ENCODE assay signal across 39 cellular contexts in genomic region chr2:101357386-101357785, GRCh38. TPM values are rescaled to one million over a fixed set of nuclear protein-coding genes. Genes with fewer than 3 reads are reported as not detected.
A peak's percentile ranks its signal among the peaks of the same experiment; 100 is the strongest.
DNase-seq lines count a peak whose midpoint lies in the region; ATAC-seq, FAIRE-seq and TF ChIP-seq lines count a peak whose summit lies in the region.
"Had no signal": no experiment of that assay in that cellular context is flagged by ENCODE, and none has a peak within 500 bp of the region (broad histone marks: within the 10 kb centered on the region; RNA-seq: fewer than 3 reads in every experiment).

No MANE protein-coding gene starts in this region.

- H3K27me3 Mint-ChIP-seq in stimulated activated naive CD8-positive, alpha-beta T cell treated with anti-CD3 and anti-CD28 coated beads, Interleukin-15, amount 100 ng/mL, for 72 hours, result no peaks in the 10 kb centered on the region
- H3K27me3 Mint-ChIP-seq in activated CD8-positive, alpha-beta T cell treated with anti-CD3 and anti-CD28 coated beads for 36 hours, result no peaks in the 10 kb centered on the region
- H3K27me3 Mint-ChIP-seq: activated CD4-positive, alpha-beta memory T cell treated with anti-CD3 and anti-CD28 coated beads for 36 hours; T-helper 17 cell had no signal

- no peaks in the 10 kb centered on the region for H3K79me2 ChIP-seq in osteoblast (ENCODE audit: insufficient read depth, low read length)

- H3K4me1 ChIP-seq in osteoblast (ENCODE audit: insufficient read depth, low read length), result peaks cover 17% of the 10 kb centered on the region
- H3K4me1 ChIP-seq: body of pancreas, gastroesophageal sphincter, pancreas, right atrium auricular region, testis, uterus had no signal

- intact Hi-C loops in activated CD8-positive, alpha-beta T cell treated with anti-CD3 and anti-CD28 coated beads for 36 hours (cut with micrococcal nuclease), result no loop called here

- no peak overlapping the region for H3K4me3 Mint-ChIP-seq in stimulated activated naive CD8-positive, alpha-beta T cell treated with anti-CD3 and anti-CD28 coated beads, Interleukin-15, amount 100 ng/mL, for 72 hours
- no peak overlapping the region for H3K4me3 Mint-ChIP-seq in activated CD8-positive, alpha-beta T cell treated with anti-CD3 and anti-CD28 coated beads for 36 hours
- H3K4me3 Mint-ChIP-seq: activated CD4-positive, alpha-beta memory T cell treated with anti-CD3 and anti-CD28 coated beads for 36 hours; activated naive CD4-positive, alpha-beta T cell treated with anti-CD3 and anti-CD28 coated beads, Interleukin-2, amount 10 ng/mL, durations not matched to agents 7 days and 5 days; memory B cell; neural crest cell; T-helper 17 cell had no signal

- no peaks in the 10 kb centered on the region for H3K36me3 ChIP-seq in osteoblast (ENCODE audit: insufficient read depth, low read length)
- H3K36me3 ChIP-seq: adrenal gland; BLaER1 treated with 17β-estradiol and CSF1 and Interleukin-3, amounts not matched to agents 10 nM and 100 nM; esophagus squamous epithelium; gastroesophageal sphincter; pancreas; right atrium auricular region; uterus had no signal

- H3K4me1 Mint-ChIP-seq in stimulated activated naive CD8-positive, alpha-beta T cell treated with anti-CD3 and anti-CD28 coated beads, Interleukin-15, amount 100 ng/mL, for 72 hours, result peaks cover 15% of the 10 kb centered on the region
- H3K4me1 Mint-ChIP-seq in activated CD8-positive, alpha-beta T cell treated with anti-CD3 and anti-CD28 coated beads for 36 hours (ENCODE audit: low read depth), result peaks cover 13% of the 10 kb centered on the region
- H3K4me1 Mint-ChIP-seq: neural crest cell had no signal

- H3K27ac ChIP-seq in epithelial cell of prostate, result peak overlapping the region; percentile 50
- peak overlapping the region; percentile 41 for H3K27ac ChIP-seq in osteoblast (ENCODE audit: low read depth, low read length)
- H3K27ac ChIP-seq: adrenal gland; BLaER1 treated with 17β-estradiol and CSF1 and Interleukin-3, amounts not matched to agents 10 nM and 100 nM; body of pancreas; esophagus squamous epithelium; gastroesophageal sphincter; pancreas; right atrium auricular region; testis; uterus had no signal

- no peaks in the 10 kb centered on the region for H3K9me3 Mint-ChIP-seq in stimulated activated naive CD8-positive, alpha-beta T cell treated with anti-CD3 and anti-CD28 coated beads, Interleukin-15, amount 100 ng/mL, for 72 hours
- no peaks in the 10 kb centered on the region for H3K9me3 Mint-ChIP-seq in activated CD8-positive, alpha-beta T cell treated with anti-CD3 and anti-CD28 coated beads for 36 hours
- H3K9me3 Mint-ChIP-seq: activated CD4-positive, alpha-beta memory T cell treated with anti-CD3 and anti-CD28 coated beads for 36 hours; activated naive CD4-positive, alpha-beta T cell treated with anti-CD3 and anti-CD28 coated beads, Interleukin-2, amount 10 ng/mL, durations not matched to agents 7 days and 5 days; memory B cell; neural crest cell had no signal

- peak overlapping the region in 1 of 2 donors; percentile 81 for H3K27ac Mint-ChIP-seq in stimulated activated naive CD8-positive, alpha-beta T cell treated with anti-CD3 and anti-CD28 coated beads, Interleukin-15, amount 100 ng/mL, for 72 hours
- H3K27ac Mint-ChIP-seq in activated CD8-positive, alpha-beta T cell treated with anti-CD3 and anti-CD28 coated beads for 36 hours, result no peak overlapping the region
- H3K27ac Mint-ChIP-seq: activated CD4-positive, alpha-beta memory T cell treated with anti-CD3 and anti-CD28 coated beads for 36 hours; activated naive CD4-positive, alpha-beta T cell treated with anti-CD3 and anti-CD28 coated beads, Interleukin-2, amount 10 ng/mL, durations not matched to agents 7 days and 5 days; memory B cell; T-helper 17 cell had no signal

- no peak for TF ChIP-seq CTCF in osteoblast (IDR thresholded peaks at IDR 0.05; ENCODE audit: extremely low read depth, low read depth, low read length)
- TF ChIP-seq CTCF in activated CD8-positive, alpha-beta T cell treated with anti-CD3 and anti-CD28 coated beads for 36 hours (IDR thresholded peaks at IDR 0.05), result no peak

- CTCF ChIA-PET in activated CD8-positive, alpha-beta T cell treated with anti-CD3 and anti-CD28 coated beads for 36 hours (lab: Charles Lee), result interaction anchor here (3.1 kb wide), 1 partner anchor 15 kb away, joined by 20 read pairs; no protein-coding TSS in a partner anchor

- no peak for FAIRE-seq in urothelium cell line (lab: Jason Lieb, UNC)
- FAIRE-seq: endometrium, pancreas, TTC549 had no signal

- no peak overlapping the region for H3K4me3 ChIP-seq in osteoblast (ENCODE audit: insufficient read depth, low read length)
- H3K4me3 ChIP-seq: adrenal gland; BLaER1 treated with 17β-estradiol and CSF1 and Interleukin-3, amounts not matched to agents 10 nM and 100 nM; body of pancreas; dorsolateral prefrontal cortex; esophagus squamous epithelium; gastroesophageal sphincter; pancreas; right atrium auricular region; testis; uterus had no signal

- H2AFZ ChIP-seq in osteoblast (ENCODE audit: low read length), result no peak overlapping the region

- H3K36me3 Mint-ChIP-seq in activated CD8-positive, alpha-beta T cell treated with anti-CD3 and anti-CD28 coated beads for 36 hours (ENCODE audit: low read depth), result no peaks in the 10 kb centered on the region
- H3K36me3 Mint-ChIP-seq: activated CD4-positive, alpha-beta memory T cell treated with anti-CD3 and anti-CD28 coated beads for 36 hours; activated naive CD4-positive, alpha-beta T cell treated with anti-CD3 and anti-CD28 coated beads, Interleukin-2, amount 10 ng/mL, durations not matched to agents 7 days and 5 days; memory B cell had no signal

- ATAC-seq in stimulated activated naive CD8-positive, alpha-beta T cell treated with anti-CD3 and anti-CD28 coated beads, Interleukin-15, amount 100 ng/mL, for 72 hours, result no peak
- no peak for ATAC-seq in GM21360 (IDR thresholded peaks at IDR 0.05; ENCODE audit: unreplicated experiment)
- no peak for ATAC-seq in activated CD8-positive, alpha-beta T cell treated with anti-CD3 and anti-CD28 coated beads for 36 hours
- ATAC-seq: body of pancreas; gastroesophageal sphincter; left lobe of liver; pancreas; SK-N-SH treated with all-trans-retinoic acid at 6 μM for 48 hours; stimulated activated naive CD8-positive, alpha-beta T cell treated with anti-CD3 and anti-CD28 coated beads, Interleukin-15, Interleukin-2, amounts not matched to agents 100 U/mL and 50 U/mL, for 24 hours; T-helper 17 cell had no signal

- peaks cover 3% of the 10 kb centered on the region for H3K27me3 ChIP-seq in osteoblast (ENCODE audit: insufficient read depth, low read length)
- H3K27me3 ChIP-seq: adrenal gland; BLaER1 treated with 17β-estradiol and CSF1 and Interleukin-3, amounts not matched to agents 10 nM and 100 nM; body of pancreas; dorsolateral prefrontal cortex; esophagus squamous epithelium; gastroesophageal sphincter; pancreas; right atrium auricular region; testis; uterus had no signal

- POLR2A ChIA-PET in activated CD8-positive, alpha-beta T cell treated with anti-CD3 and anti-CD28 coated beads for 36 hours (lab: Charles Lee), result no interaction called here

- no peaks in the 10 kb centered on the region for H4K20me1 ChIP-seq in osteoblast (ENCODE audit: insufficient read depth, low read length)
- H4K20me1 ChIP-seq: BLaER1 treated with 17β-estradiol and CSF1 and Interleukin-3, amounts not matched to agents 10 nM and 100 nM had no signal

- no peak overlapping the region for H3K4me2 ChIP-seq in osteoblast (ENCODE audit: insufficient read depth, low read length)
- H3K4me2 ChIP-seq: BLaER1 treated with 17β-estradiol and CSF1 and Interleukin-3, amounts not matched to agents 10 nM and 100 nM had no signal

- DNase-seq in AG20443 (ENCODE audit: low spot score), result peak; percentile 49
- DNase-seq in LHCN-M2 (ENCODE audit: low read depth), result peak; percentile 38
- DNase-seq in epithelial cell of prostate (ENCODE audit: low read depth, low spot score), result no peak
- no peak for DNase-seq in osteoblast (ENCODE audit: insufficient read length, low spot score, missing footprints)
- DNase-seq in stimulated activated naive CD8-positive, alpha-beta T cell treated with anti-CD3 and anti-CD28 coated beads, Interleukin-15, amount 100 ng/mL, for 72 hours, result no peak
- no peak for DNase-seq in activated CD8-positive, alpha-beta T cell treated with anti-CD3 and anti-CD28 coated beads for 36 hours
- no peak for DNase-seq in urothelium cell line (ENCODE audit: low spot score)
- DNase-seq: activated CD4-positive, alpha-beta memory T cell treated with anti-CD3 and anti-CD28 coated beads for 36 hours; activated CD4-positive, CD25-positive, alpha-beta regulatory T cell treated with anti-CD3 and anti-CD28 coated beads, Interleukin-2, amount 50 U/mL, for 72 hours; activated CD8-positive, alpha-beta memory T cell treated with anti-CD3 and anti-CD28 coated beads, Interleukin-2, amount 50 U/mL, for 48 hours; activated naive CD4-positive, alpha-beta T cell treated with anti-CD3 and anti-CD28 coated beads, Interleukin-2, amount 10 ng/mL, durations not matched to agents 7 days and 5 days; adrenal gland; body of pancreas; DMS53; dorsolateral prefrontal cortex; esophagus squamous epithelium; GDM1; hypothalamus; NCI-H1092; NCI-H1694 treated with DMSO at 0.1 percent for 48 hours; NCI-H510A treated with DMSO at 0.1 percent for 48 hours; OCI-M1; pancreas; Right ventricle myocardium superior; stimulated activated CD4-positive, alpha-beta T cell treated with anti-CD3 and anti-CD28 coated beads, Interleukin-1b, Interleukin-23, amount 100 ng/mL, for 48 hours; stimulated activated naive CD8-positive, alpha-beta T cell treated with anti-CD3 and anti-CD28 coated beads, Interleukin-15, Interleukin-2, amounts not matched to agents 100 U/mL and 50 U/mL, for 24 hours; T-helper 17 cell; testis; uterus had no signal

- H3K9me3 ChIP-seq in osteoblast (ENCODE audit: low read depth, low read length), result no peaks in the 10 kb centered on the region
- H3K9me3 ChIP-seq: adrenal gland; BLaER1 treated with 17β-estradiol and CSF1 and Interleukin-3, amounts not matched to agents 10 nM and 100 nM; body of pancreas; esophagus squamous epithelium; gastroesophageal sphincter; pancreas; right atrium auricular region; testis; uterus had no signal

RNA-seq across cellular contexts. Expression of gene CREG2, which starts 29.9 kb away (rescaled TPM):
- total RNA-seq in LHCN-M2 (2014; rRNA removed), result 1.8 and 2.4 TPM in 2 replicates
- polyA plus RNA-seq in LHCN-M2 (2012), result 0.17 TPM
- total RNA-seq in osteoblast, result 0.29 and 0.36 TPM in 2 replicates
- total RNA-seq in activated CD8-positive, alpha-beta T cell treated with anti-CD3 and anti-CD28 coated beads for 36 hours, result not detected
- total RNA-seq: activated CD4-positive, alpha-beta memory T cell treated with anti-CD3 and anti-CD28 coated beads for 36 hours; body of pancreas; left lobe of liver; Right ventricle myocardium superior had no signal

RNA-seq across cellular contexts. Expression of gene RNF149, which starts 48.9 kb away (rescaled TPM):
- total RNA-seq in LHCN-M2 (2014; rRNA removed) (75.9 and 97.7 TPM in 2 replicates), osteoblast (70.1 and 73.1 TPM in 2 replicates)
- 12.4 TPM for polyA plus RNA-seq in LHCN-M2 (2012)
- 10 to 100 TPM; 48.7 to 53.2 TPM for total RNA-seq in activated CD8-positive, alpha-beta T cell treated with anti-CD3 and anti-CD28 coated beads for 36 hours

Comparison
In these comparisons a context has a peak if more than half of its experiments do, and no peak if none do; other contexts are left out.
1. DNase-seq: peak in AG20443 (single experiment) and LHCN-M2 (single experiment); none in epithelial cell of prostate (single experiment), osteoblast (single experiment), stimulated activated naive CD8-positive, alpha-beta T cell treated with anti-CD3 and anti-CD28 coated beads, Interleukin-15, amount 100 ng/mL, for 72 hours (0 of 2), activated CD8-positive, alpha-beta T cell treated with anti-CD3 and anti-CD28 coated beads for 36 hours (single experiment) and urothelium cell line (single experiment).